Comparison of ENCODE assay signal across 1 cellular context in the genomic region with DNA sequence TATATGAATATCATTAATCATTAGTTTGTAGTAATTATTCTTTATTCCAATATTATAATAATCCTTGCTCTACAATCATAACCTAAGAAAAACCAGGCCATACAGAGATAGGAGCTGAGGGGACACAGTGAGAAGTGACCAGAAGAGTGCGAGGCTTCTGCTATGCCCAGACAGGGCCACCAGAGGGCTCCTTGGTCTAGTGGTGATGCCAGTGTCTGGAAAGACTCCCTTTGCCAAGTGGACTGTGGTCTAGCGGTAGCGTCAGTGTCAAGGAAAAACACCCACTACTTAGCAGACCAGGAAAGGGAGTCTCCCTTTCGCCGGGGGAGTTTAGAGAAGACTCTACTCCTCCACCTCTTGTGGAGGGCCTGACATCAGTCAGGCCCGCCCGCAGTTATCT.
TF ChIP-seq lines count a peak whose summit lies in the region.

No MANE protein-coding gene starts in this region.

TF ChIP-seq in HepG2, 621 proteins besides CTCF, POLR2A, EP300 and RAD21 (continued from another document):
- TF ChIP-seq, protein P1, sequence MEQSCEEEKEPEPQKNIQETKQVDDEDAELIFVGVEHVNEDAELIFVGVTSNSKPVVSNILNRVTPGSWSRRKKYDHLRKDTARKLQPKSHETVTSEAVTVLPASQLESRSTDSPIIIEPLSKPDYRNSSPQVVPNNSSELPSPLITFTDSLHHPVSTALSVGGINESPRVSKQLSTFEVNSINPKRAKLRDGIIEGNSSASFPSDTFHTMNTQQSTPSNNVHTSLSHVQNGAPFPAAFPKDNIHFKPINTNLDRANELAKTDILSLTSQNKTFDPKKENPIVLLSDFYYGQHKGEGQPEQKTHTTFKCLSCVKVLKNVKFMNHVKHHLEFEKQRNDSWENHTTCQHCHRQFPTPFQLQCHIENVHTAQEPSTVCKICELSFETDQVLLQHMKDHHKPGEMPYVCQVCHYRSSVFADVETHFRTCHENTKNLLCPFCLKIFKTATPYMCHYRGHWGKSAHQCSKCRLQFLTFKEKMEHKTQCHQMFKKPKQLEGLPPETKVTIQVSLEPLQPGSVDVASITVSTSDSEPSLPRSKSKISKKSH (CRISPR knock-in tag; IDR thresholded peaks at IDR 0.05; ENCODE audit: borderline replicate concordance) = 0 out of 2 replicates have a peak, but pooled peaks have one; percentile 29
